15 cellular contexts compared by ENCODE assay signal in genomic region chr20:12722096-12722495, GRCh38.
A peak's percentile ranks its signal among the peaks of the same experiment; 100 is the strongest.
DNase-seq lines count a peak whose midpoint lies in the region; ATAC-seq and TF ChIP-seq lines count a peak whose summit lies in the region.
"Had no signal": no experiment of that assay in that cellular context is flagged by ENCODE, and none has a peak within 500 bp of the region (broad histone marks: within the 10 kb centered on the region; RNA-seq: fewer than 3 reads in every experiment).

No MANE protein-coding gene starts in this region.

- peak; percentile 74 for ATAC-seq in foreskin keratinocyte
- ATAC-seq in HG02588 (IDR thresholded peaks at IDR 0.05; ENCODE audit: unreplicated experiment), result no peak

- H3K23me2 ChIP-seq in H9 (ENCODE audit: insufficient read length, low read depth, low read length, poor library complexity, severe bottlenecking), result no peaks in the 10 kb centered on the region

- no peaks in the 10 kb centered on the region for H3K27me3 Mint-ChIP-seq in H9 (ENCODE audit: low read depth)
- H3K27me3 Mint-ChIP-seq: IgD-negative memory B cell had no signal

- H3K4me1 ChIP-seq in H9 (ENCODE audit: insufficient read depth, low read length) (peaks cover 5% of the 10 kb centered on the region; the same call in 1 of the 2 replicates), foreskin keratinocyte (no peaks in the 10 kb centered on the region), mesendoderm (ENCODE audit: control insufficient read depth, low read depth, low read length) (no peaks in the 10 kb centered on the region)
- H3K4me1 ChIP-seq: BLaER1 treated with 17β-estradiol and CSF1 and Interleukin-3, amounts not matched to agents 10 nM and 100 nM had no signal

- H4K91ac ChIP-seq in H9 (ENCODE audit: insufficient read length, low read depth, low read length), result no peak overlapping the region

- H3K4me1 Mint-ChIP-seq in H9, result peaks cover 0 to 5% of the 10 kb centered on the region in 2 experiments; a peak in 1 of 4 replicates
- H3K4me1 Mint-ChIP-seq: IgD-negative memory B cell had no signal

- no peak overlapping the region for H2AK5ac ChIP-seq in H9 (ENCODE audit: insufficient read length, low read length)
- H2AK5ac ChIP-seq in mesendoderm (ENCODE audit: low read length), result no peak overlapping the region

- no peak overlapping the region for H2BK5ac ChIP-seq in H9 (ENCODE audit: insufficient read length, low read length)
- no peak overlapping the region for H2BK5ac ChIP-seq in mesendoderm (ENCODE audit: low read length)

- H2BK120ac ChIP-seq in H9 (ENCODE audit: low read depth, low read length, poor library complexity, severe bottlenecking), result no peak overlapping the region
- H2BK120ac ChIP-seq in mesendoderm (ENCODE audit: low read depth, low read length), result no peak overlapping the region

- H3K27ac Mint-ChIP-seq in H9, result no peak overlapping the region

- H4K5ac ChIP-seq in H9 (ENCODE audit: insufficient read length, low read depth, low read length), result no peak overlapping the region
- no peak overlapping the region for H4K5ac ChIP-seq in mesendoderm (ENCODE audit: low read length)

- no peaks in the 10 kb centered on the region for H3K36me3 ChIP-seq in mesendoderm (ENCODE audit: control insufficient read depth, insufficient read depth, low read length)
- H3K36me3 ChIP-seq: BLaER1 treated with 17β-estradiol and CSF1 and Interleukin-3, amounts not matched to agents 10 nM and 100 nM had no signal

- no peak overlapping the region for H3K9ac ChIP-seq in H9 (ENCODE audit: extremely low read depth, insufficient read length, low read length)
- no peak overlapping the region for H3K9ac ChIP-seq in mesendoderm (ENCODE audit: low read length)
- H3K9ac ChIP-seq: BLaER1 treated with 17β-estradiol and CSF1 and Interleukin-3, amounts not matched to agents 10 nM and 100 nM had no signal

- no peak for TF ChIP-seq CTCF in H9 (conservative IDR thresholded peaks at IDR 0.05)
- no peak for TF ChIP-seq CTCF in foreskin keratinocyte (conservative IDR thresholded peaks at IDR 0.05)

- H2BK15ac ChIP-seq in H9 (ENCODE audit: low read depth, low read length) (no peak overlapping the region), mesendoderm (replicated peaks; ENCODE audit: low read depth) (no peak overlapping the region)

- H3K18ac ChIP-seq in H9 (ENCODE audit: insufficient read length, low read depth, low read length) (no peak overlapping the region), mesendoderm (ENCODE audit: low read length) (no peak overlapping the region)

- H3K4me2 ChIP-seq in H9 (ENCODE audit: insufficient read depth, insufficient read length, low read length) (no peak overlapping the region), mesendoderm (ENCODE audit: low read length) (no peak overlapping the region)
- H3K4me2 ChIP-seq: BLaER1 treated with 17β-estradiol and CSF1 and Interleukin-3, amounts not matched to agents 10 nM and 100 nM had no signal

- H3K79me2 ChIP-seq in H9 (ENCODE audit: insufficient read depth, low read length) (no peaks in the 10 kb centered on the region), mesendoderm (ENCODE audit: control insufficient read depth, insufficient read depth, low read length) (no peaks in the 10 kb centered on the region)

- H4K20me1 ChIP-seq in H9 (ENCODE audit: control insufficient read depth, insufficient read depth, insufficient read length), result no peaks in the 10 kb centered on the region
- H4K20me1 ChIP-seq: BLaER1 treated with 17β-estradiol and CSF1 and Interleukin-3, amounts not matched to agents 10 nM and 100 nM had no signal

- H3K56ac ChIP-seq in H9 (ENCODE audit: insufficient read length, low read depth, low read length) (no peak overlapping the region), mesendoderm (ENCODE audit: low read length) (no peak overlapping the region)

- no peaks in the 10 kb centered on the region for H3K9me3 ChIP-seq in H9 (ENCODE audit: control insufficient read depth, low read depth, low read length)
- H3K9me3 ChIP-seq: BLaER1 treated with 17β-estradiol and CSF1 and Interleukin-3, amounts not matched to agents 10 nM and 100 nM had no signal

- no peak overlapping the region for H3K4ac ChIP-seq in H9 (ENCODE audit: low read depth, low read length)
- H3K4ac ChIP-seq in mesendoderm (ENCODE audit: low read depth, low read length), result no peak overlapping the region

- H2AFZ ChIP-seq in H9 (ENCODE audit: low read length), result no peak overlapping the region

- no peak overlapping the region for H3T11ph ChIP-seq in H9 (ENCODE audit: low read length)

- H2BK12ac ChIP-seq in H9 (ENCODE audit: insufficient read length, low read depth, low read length), result no peak overlapping the region

- no peak overlapping the region for H3K23ac ChIP-seq in H9 (ENCODE audit: insufficient read length, low read depth, low read length)
- no peak overlapping the region for H3K23ac ChIP-seq in mesendoderm (ENCODE audit: low read length)

- H3K27me3 ChIP-seq in H9 (ENCODE audit: insufficient read depth, low read length) (no peaks in the 10 kb centered on the region), foreskin keratinocyte (no peaks in the 10 kb centered on the region), mesendoderm (ENCODE audit: insufficient read depth, low read length, poor library complexity) (no peaks in the 10 kb centered on the region)
- H3K27me3 ChIP-seq: BLaER1 treated with 17β-estradiol and CSF1 and Interleukin-3, amounts not matched to agents 10 nM and 100 nM had no signal

- DNase-seq in COLO668 (lab: John Stamatoyannopoulos, UW; ENCODE audit: unreplicated experiment) (peak; percentile 67), H9 (no peak), foreskin keratinocyte (peak in 1 of 2 donors; percentile 39), mesendoderm (peak; percentile 48), NCI-H2227 treated with DMSO at 0.1 percent for 48 hours (lab: John Stamatoyannopoulos, UW) (no peak)
- no peak for DNase-seq in stimulated activated CD4-positive, alpha-beta T cell treated with anti-CD3 and anti-CD28 coated beads, Interleukin-15, amount 100 ng/mL, for 24 hours
- DNase-seq: Kasumi-1, MM.1S, NCI-H1105, NCI-H1694 treated with DMSO at 0.1 percent for 48 hours, NCI-H2107, NCI-H774 had no signal

- peaks cover 0 to 2% of the 10 kb centered on the region in 2 experiments; a peak in 1 of 5 replicates for H3K9me3 Mint-ChIP-seq in H9

- no peak overlapping the region for H3K14ac ChIP-seq in H9 (ENCODE audit: insufficient read depth, low read length)

- H3K79me1 ChIP-seq in H9 (ENCODE audit: insufficient read depth, low read depth, low read length, poor library complexity, severe bottlenecking), result no peaks in the 10 kb centered on the region
- no peaks in the 10 kb centered on the region for H3K79me1 ChIP-seq in mesendoderm (ENCODE audit: low read length)

- H3K27ac ChIP-seq in H9 (ENCODE audit: insufficient read length, low read depth, low read length), result no peak overlapping the region
- H3K27ac ChIP-seq in foreskin keratinocyte, result no peak overlapping the region
- H3K27ac ChIP-seq in mesendoderm (ENCODE audit: low read depth, low read length), result no peak overlapping the region
- H3K27ac ChIP-seq: BLaER1 treated with 17β-estradiol and CSF1 and Interleukin-3, amounts not matched to agents 10 nM and 100 nM had no signal

- no peak overlapping the region for H3K4me3 ChIP-seq in mesendoderm (ENCODE audit: low read length)
- H3K4me3 ChIP-seq: BLaER1 treated with 17β-estradiol and CSF1 and Interleukin-3, amounts not matched to agents 10 nM and 100 nM had no signal

- 0 out of 7 replicates have a peak, but pooled peaks cover 0 to 4% (median 0%) of the 10 kb centered on the region in 3 experiments for H3K36me3 Mint-ChIP-seq in H9 (ENCODE audit: insufficient read depth in 1 of 3, low read depth in 3 of 3)
- H3K36me3 Mint-ChIP-seq: IgD-negative memory B cell had no signal

- H3K4me3 Mint-ChIP-seq in H9, result no peak overlapping the region
- H3K4me3 Mint-ChIP-seq: IgD-negative memory B cell had no signal

- peak overlapping the region; percentile 75 for H2BK20ac ChIP-seq in H9 (ENCODE audit: low read depth, low read length, poor library complexity, severe bottlenecking)

- H4K8ac ChIP-seq in H9 (replicated peaks; ENCODE audit: insufficient read length, low read depth, low read length), result no peak overlapping the region
- H4K8ac ChIP-seq in mesendoderm (ENCODE audit: low read depth, low read length), result no peak overlapping the region

Comparison
In these comparisons a context has a peak if more than half of its experiments do, and no peak if none do; other contexts are left out.
1. DNase-seq: peak in COLO668 (single experiment) and mesendoderm (single experiment); none in H9 (single experiment), NCI-H2227 treated with DMSO at 0.1 percent for 48 hours (single experiment) and stimulated activated CD4-positive, alpha-beta T cell treated with anti-CD3 and anti-CD28 coated beads, Interleukin-15, amount 100 ng/mL, for 24 hours (single experiment).